ENCODE assay signal across 8 cellular contexts in the genomic region with DNA sequence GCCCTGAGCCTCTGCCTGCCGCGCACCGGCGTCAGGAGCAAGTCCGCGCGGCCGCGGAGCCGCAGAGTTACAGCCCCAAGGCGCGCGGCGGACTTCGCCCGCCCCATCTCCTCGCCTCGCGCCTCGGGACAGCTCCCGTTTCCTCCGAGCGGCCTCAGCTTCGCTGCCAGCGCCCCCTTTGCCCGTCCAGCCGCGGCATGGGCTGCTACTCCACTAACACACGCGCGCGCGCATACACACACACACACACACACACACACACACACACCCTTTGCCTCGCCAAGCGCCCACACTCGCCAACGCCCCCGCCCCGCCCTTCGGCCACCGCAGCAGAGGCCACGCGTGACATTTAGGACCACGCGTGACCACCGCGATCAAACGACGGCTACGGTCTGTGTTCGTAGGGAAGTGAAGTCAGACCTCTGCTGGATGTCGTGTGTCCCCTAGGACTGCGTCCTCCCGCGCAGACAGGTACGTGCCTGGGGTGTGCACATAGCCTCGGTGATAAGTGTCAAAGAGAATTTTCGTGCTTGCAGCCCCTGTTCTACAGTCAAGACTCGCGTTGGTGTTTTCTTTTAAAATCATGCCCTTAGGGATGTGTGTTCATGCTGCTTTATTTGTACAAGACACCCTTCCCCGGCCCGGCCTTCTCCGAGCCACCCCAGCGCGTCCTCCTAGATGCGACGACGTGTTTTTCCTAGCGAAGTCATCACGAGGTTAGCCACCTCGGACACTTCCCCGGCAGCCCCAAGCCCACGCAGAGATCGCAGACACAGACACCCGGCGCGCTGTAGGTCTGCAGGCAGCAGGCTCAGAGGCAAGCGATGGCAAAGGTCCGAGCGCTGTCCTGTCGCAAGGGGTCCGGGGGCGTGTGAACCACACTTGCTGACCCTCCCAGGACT. TPM values are rescaled to one million over a fixed set of nuclear protein-coding genes. Genes with fewer than 3 reads are reported as not detected.
DNase-seq lines count a peak whose midpoint lies in the region; ATAC-seq, FAIRE-seq and TF ChIP-seq lines count a peak whose summit lies in the region.

No MANE protein-coding gene starts in this region.

- H3K9ac ChIP-seq in HCT116 (ENCODE audit: low read length): peak overlapping the region; percentile 65

- H3K27me3 Mint-ChIP-seq in activated T-cell treated with anti-CD3 and anti-CD28 coated beads, Interleukin-2, amount 50 U/mL, for 72 hours (ENCODE audit: low read depth): peaks cover 69% of the 10 kb centered on the region

- H3K4me3 Mint-ChIP-seq in activated T-cell treated with anti-CD3 and anti-CD28 coated beads, Interleukin-2, amount 50 U/mL, for 72 hours: peak overlapping the region; percentile 84 to 88

- 3% methylated on average over 20 of the region's 83 CpGs for WGBS in A549 (ENCODE audit: missing lambda C conversion rate)
- 2% methylated on average over 73 of the region's 83 CpGs for WGBS in prostate gland

- no peak overlapping the region for H2AFZ ChIP-seq in HCT116 (ENCODE audit: low read depth, low read length, poor library complexity, severe bottlenecking)

- H3K79me2 ChIP-seq in HCT116 (ENCODE audit: insufficient read depth, low read length): peaks cover 23% of the 10 kb centered on the region

- RAD21 ChIA-PET in HCT116 (lab: Charles Lee; ENCODE audit: low non-redundant PET in 1 of 2, low total read pairs in 2 of 2, uncharacterized antibody in 2 of 2, unreplicated experiment in 2 of 2): no interaction called here

- DNase-seq in A549 (ENCODE audit: low read depth in 1 of 2, low spot score in 1 of 2) (peak in 1 of 2 experiments; percentile 33), HCT116 (ENCODE audit: low read depth, low spot score) (no peak), left ventricle myocardium inferior (peak; percentile 15), prostate gland (ENCODE audit: low spot score) (peak; percentile 6)
- peak; percentile 35 to 47 for DNase-seq in activated T-cell treated with anti-CD3 and anti-CD28 coated beads, Interleukin-2, amount 50 U/mL, for 72 hours

- H3K36me3 Mint-ChIP-seq in activated T-cell treated with anti-CD3 and anti-CD28 coated beads, Interleukin-2, amount 50 U/mL, for 72 hours (ENCODE audit: insufficient read depth in 2 of 2): peaks cover 0 to 3% of the 10 kb centered on the region in 2 donors

- peaks cover 0 to 3% of the 10 kb centered on the region in 2 experiments; a peak in 1 of 4 replicates for H3K36me3 ChIP-seq in HCT116 (ENCODE audit: control insufficient read depth in 1 of 2, insufficient read depth in 2 of 2, low read length in 2 of 2)
- H3K36me3 ChIP-seq in left ventricle myocardium inferior: no peaks in the 10 kb centered on the region
- H3K36me3 ChIP-seq in prostate gland: no peaks in the 10 kb centered on the region

- H3K9me2 ChIP-seq in HCT116 (ENCODE audit: insufficient read depth): no peaks in the 10 kb centered on the region

- peak; percentile 16 to 54; a peak in 3 of 6 replicates for ATAC-seq in A549
- peak; percentile 35 for ATAC-seq in HCT116
- ATAC-seq in activated T-cell treated with anti-CD3 and anti-CD28 coated beads, Interleukin-2, amount 50 U/mL, for 72 hours (replicated peaks in 1 of 2): peak; percentile 6 to 10
- no peak for ATAC-seq in HG02840 (IDR thresholded peaks at IDR 0.05; ENCODE audit: low FRiP score, unreplicated experiment)
- ATAC-seq in HG03520 (IDR thresholded peaks at IDR 0.05; ENCODE audit: unreplicated experiment): no peak
- no peak for ATAC-seq in GM19455 (IDR thresholded peaks at IDR 0.05; ENCODE audit: unreplicated experiment)

- no peak for TF ChIP-seq RAD21 in A549 (conservative IDR thresholded peaks at IDR 0.05 in 1 of 2, IDR thresholded peaks at IDR 0.05 in 1 of 2)
- no peak for TF ChIP-seq RAD21 in HCT116 (IDR thresholded peaks at IDR 0.05; ENCODE audit: low read depth)

- no peak for TF ChIP-seq EP300 in A549 (IDR thresholded peaks at IDR 0.05)

- H3K27ac Mint-ChIP-seq in activated T-cell treated with anti-CD3 and anti-CD28 coated beads, Interleukin-2, amount 50 U/mL, for 72 hours: peak overlapping the region; percentile 60

- BruUV-seq in HCT116 (replicated peaks; lab: Mats Ljungman, UMichigan): no TSS peak

- POLR2A ChIA-PET in A549 (lab: Yijun Ruan, JAX) (no interaction called here), HCT116 (lab: Charles Lee) (no interaction called here)

- intact Hi-C loops in HCT116 (cut with micrococcal nuclease) (loop anchor here (5.0 kb wide), 2 partner anchors 433 to 638 kb away; no protein-coding TSS in a partner anchor), left ventricle myocardium inferior (cut with micrococcal nuclease) (no loop called here), prostate gland (cut with DNase I) (loop anchor here (2.0 to 5.0 kb wide), 5 partner anchors 18 to 558 kb away; a partner anchor contains a TSS)

- no peak overlapping the region for H3K27ac ChIP-seq in A549
- peak overlapping the region; percentile 97 for H3K27ac ChIP-seq in HCT116 (ENCODE audit: low read depth, low read length)
- H3K27ac ChIP-seq in left ventricle myocardium inferior (replicated peaks): no peak overlapping the region
- H3K27ac ChIP-seq in prostate gland: peak overlapping the region; percentile 78 to 87

- TF ChIP-seq CTCF in A549 (IDR thresholded peaks at IDR 0.05) (no peak), HCT116 (IDR thresholded peaks at IDR 0.05 in 2 of 3, conservative IDR thresholded peaks at IDR 0.05 in 1 of 3; ENCODE audit: borderline replicate concordance in 1 of 3, insufficient read depth in 1 of 3, low read depth in 2 of 3, low read length in 2 of 3) (no peak), left ventricle myocardium inferior (IDR thresholded peaks at IDR 0.05; ENCODE audit: borderline replicate concordance) (no peak), prostate gland (IDR thresholded peaks at IDR 0.05) (no peak)

- H3K27me3 ChIP-seq in HCT116 (ENCODE audit: insufficient read depth, low read length): no peaks in the 10 kb centered on the region
- H3K27me3 ChIP-seq in left ventricle myocardium inferior (ENCODE audit: low read depth): peaks cover 100% of the 10 kb centered on the region
- H3K27me3 ChIP-seq in prostate gland (replicated peaks; ENCODE audit: insufficient read depth): peaks cover 5% of the 10 kb centered on the region

- H3K4me1 ChIP-seq in A549 (peaks cover 33% of the 10 kb centered on the region), HCT116 (ENCODE audit: control insufficient read depth in 1 of 2, insufficient read depth in 2 of 2, low read length in 2 of 2) (peaks cover 13 to 17% of the 10 kb centered on the region in 2 experiments; a peak in 3 of 4 replicates), left ventricle myocardium inferior (peaks cover 59% of the 10 kb centered on the region), prostate gland (replicated peaks) (peaks cover 3% of the 10 kb centered on the region)

- no peaks in the 10 kb centered on the region for H3K9me3 Mint-ChIP-seq in activated T-cell treated with anti-CD3 and anti-CD28 coated beads, Interleukin-2, amount 50 U/mL, for 72 hours

- CTCF ChIA-PET in A549 (lab: Yijun Ruan, JAX) (interaction anchor here (0.9 kb wide), 1 partner anchor 183 kb away, joined by 3 read pairs; no protein-coding TSS in a partner anchor), HCT116 (lab: Charles Lee) (no interaction called here)

- H3K9me3 ChIP-seq in A549 (no peaks in the 10 kb centered on the region), HCT116 (ENCODE audit: control insufficient read depth in 1 of 2, insufficient read depth in 1 of 2, low read depth in 1 of 2, low read length in 2 of 2) (no peaks in the 10 kb centered on the region), left ventricle myocardium inferior (replicated peaks) (no peaks in the 10 kb centered on the region), prostate gland (no peaks in the 10 kb centered on the region)

- H3K4me3 ChIP-seq in A549 (peak overlapping the region; percentile 64; the same call in 2 of the 3 replicates), HCT116 (replicated peaks in 1 of 2; ENCODE audit: low read depth in 1 of 2, low read length in 2 of 2) (peak overlapping the region; percentile 46 to 57), left ventricle myocardium inferior (peak overlapping the region; percentile 81), prostate gland (peak overlapping the region; percentile 47 to 53)

- TF ChIP-seq POLR2A in A549 (IDR thresholded peaks at IDR 0.05; ENCODE audit: low read length) (no peak), HCT116 (IDR thresholded peaks at IDR 0.05; ENCODE audit: borderline replicate concordance, extremely low read depth, insufficient read depth, insufficient read length) (no peak), prostate gland (IDR thresholded peaks at IDR 0.05) (no peak)

- no peak for FAIRE-seq in A549 (lab: Jason Lieb, UNC)

- H4K20me1 ChIP-seq in HCT116 (ENCODE audit: insufficient read depth): no peaks in the 10 kb centered on the region

- H3K4me2 ChIP-seq in A549: peak overlapping the region; percentile 93
- peak overlapping the region; percentile 81 for H3K4me2 ChIP-seq in HCT116 (ENCODE audit: low read length)

- peaks cover 43% of the 10 kb centered on the region for H3K4me1 Mint-ChIP-seq in activated T-cell treated with anti-CD3 and anti-CD28 coated beads, Interleukin-2, amount 50 U/mL, for 72 hours (ENCODE audit: low read depth)

TF ChIP-seq in HCT116, 20 proteins besides CTCF, POLR2A, EP300 and RAD21 (continues in another document):
- TF ChIP-seq, protein P1, sequence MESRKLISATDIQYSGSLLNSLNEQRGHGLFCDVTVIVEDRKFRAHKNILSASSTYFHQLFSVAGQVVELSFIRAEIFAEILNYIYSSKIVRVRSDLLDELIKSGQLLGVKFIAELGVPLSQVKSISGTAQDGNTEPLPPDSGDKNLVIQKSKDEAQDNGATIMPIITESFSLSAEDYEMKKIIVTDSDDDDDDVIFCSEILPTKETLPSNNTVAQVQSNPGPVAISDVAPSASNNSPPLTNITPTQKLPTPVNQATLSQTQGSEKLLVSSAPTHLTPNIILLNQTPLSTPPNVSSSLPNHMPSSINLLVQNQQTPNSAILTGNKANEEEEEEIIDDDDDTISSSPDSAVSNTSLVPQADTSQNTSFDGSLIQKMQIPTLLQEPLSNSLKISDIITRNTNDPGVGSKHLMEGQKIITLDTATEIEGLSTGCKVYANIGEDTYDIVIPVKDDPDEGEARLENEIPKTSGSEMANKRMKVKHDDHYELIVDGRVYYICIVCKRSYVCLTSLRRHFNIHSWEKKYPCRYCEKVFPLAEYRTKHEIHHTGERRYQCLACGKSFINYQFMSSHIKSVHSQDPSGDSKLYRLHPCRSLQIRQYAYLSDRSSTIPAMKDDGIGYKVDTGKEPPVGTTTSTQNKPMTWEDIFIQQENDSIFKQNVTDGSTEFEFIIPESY (IDR thresholded peaks at IDR 0.05; ENCODE audit: extremely low read depth, insufficient replicate concordance, low read length): no peak

RNA-seq across cellular contexts. Expression of a gene that starts 0.9 kb away (rescaled TPM):
- 0.03 TPM in 1 of 2 replicates, not detected in the other for polyA plus RNA-seq in A549 (2011; rRNA removed)
- polyA plus RNA-seq in A549 (2012; cell fraction: cytosol; rRNA removed): 0.03 TPM in 1 of 2 replicates, not detected in the other
- not detected in 2 replicates for polyA plus RNA-seq in A549 (2012; cell fraction: nucleus; rRNA removed)
- not detected in 3 replicates for polyA plus RNA-seq in A549 (2017; fragmentation: RNase III; extraction: RNeasy Plus Mini Kit Qiagen cat#74134 plus additional on column Dnase treatment)
- 0.24 TPM in 1 of 2 replicates, not detected in the other for polyA minus RNA-seq in A549 (2011; rRNA and poly(A)+ RNA removed)
- total RNA-seq in HCT116 (2021; ENCODE audit: unreplicated experiment): 27.5 TPM
- polyA plus RNA-seq in HCT116 (2012): 19.1 and 21.2 TPM in 2 replicates
- 1 to 10 TPM; 1.0 to 2.2 TPM for total RNA-seq in activated T-cell treated with anti-CD3 and anti-CD28 coated beads, Interleukin-2, amount 50 U/mL, for 72 hours
- total RNA-seq in left ventricle myocardium inferior: 0.22 TPM
- 10 to 100 TPM; 10.1 to 10.5 TPM for total RNA-seq in prostate gland

Comparison
In these comparisons a context has a peak if more than half of its experiments do, and no peak if none do; other contexts are left out.
1. ATAC-seq: peak in A549 (2 of 2), HCT116 (single experiment) and activated T-cell treated with anti-CD3 and anti-CD28 coated beads, Interleukin-2, amount 50 U/mL, for 72 hours (2 of 2); none in HG02840 (single experiment), HG03520 (single experiment) and GM19455 (single experiment).
2. H3K27ac ChIP-seq: peak in HCT116 (single experiment) and prostate gland (2 of 2); none in A549 (0 of 2) and left ventricle myocardium inferior (single experiment).
3. Peak in every context shown above with its lines, with median percentiles within 50 percentile points of each other: H3K4me3 ChIP-seq.